Comparison of ENCODE assay signal across 8 cellular contexts in the genomic region with DNA sequence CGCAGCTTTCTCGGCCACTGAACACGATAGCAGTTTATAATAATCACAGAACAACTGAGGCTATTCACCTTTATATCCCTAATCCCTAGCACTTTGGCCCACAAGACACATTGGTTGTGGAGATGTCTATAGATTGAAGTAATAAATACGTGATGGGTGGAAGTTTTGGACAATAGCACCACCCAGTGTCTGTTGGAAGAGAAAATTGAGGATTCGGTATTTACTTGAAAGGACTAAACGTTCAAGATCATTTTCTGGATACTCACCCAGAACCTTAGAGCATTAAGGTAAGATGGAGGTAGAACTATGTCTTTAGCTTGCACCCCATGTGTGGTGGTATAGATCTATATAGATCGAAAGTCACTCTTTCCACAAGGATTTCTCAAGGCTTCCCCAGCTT. TPM values are rescaled to one million over a fixed set of nuclear protein-coding genes. Genes with fewer than 3 reads are reported as not detected.
DNase-seq lines count a peak whose midpoint lies in the region; ATAC-seq and TF ChIP-seq lines count a peak whose summit lies in the region.

No MANE protein-coding gene starts in this region.

- H3K4me1 Mint-ChIP-seq in HFFc6 (ENCODE audit: low read depth) (peaks cover 10% of the 10 kb centered on the region), glutamatergic neuron (ENCODE audit: low read depth, unreplicated experiment) (peaks cover 6% of the 10 kb centered on the region)

- no peak overlapping the region for H3K27ac Mint-ChIP-seq in HFFc6
- H3K27ac Mint-ChIP-seq in glutamatergic neuron (ENCODE audit: unreplicated experiment) = peak overlapping the region; percentile 59

- no peaks in the 10 kb centered on the region for H3K36me3 Mint-ChIP-seq in HFFc6 (ENCODE audit: low read depth)
- H3K36me3 Mint-ChIP-seq in glutamatergic neuron (ENCODE audit: unreplicated experiment) = no peaks in the 10 kb centered on the region

- peak overlapping the region; percentile 89; the same call in 1 of the 2 replicates for H3K4me3 Mint-ChIP-seq in HFFc6
- H3K4me3 Mint-ChIP-seq in glutamatergic neuron (ENCODE audit: unreplicated experiment) = peak overlapping the region; percentile 59

- DNase-seq in AG10803 (ENCODE audit: low read depth) = peak; percentile 1
- DNase-seq in HFFc6 = peak; percentile 11
- peak; percentile 28 for DNase-seq in RKO (ENCODE audit: low spot score)
- no peak for DNase-seq in glutamatergic neuron
- no peak for DNase-seq in stimulated activated CD4-positive, alpha-beta T cell treated with anti-CD3 and anti-CD28 coated beads, Interleukin-4, amount 100 ng/mL, for 4 hours
- DNase-seq in central memory CD4-positive, alpha-beta T cell = no peak
- no peak for DNase-seq in activated CD4-positive, alpha-beta T cell treated with anti-CD3 and anti-CD28 coated beads, Interleukin-2, amount 50 U/mL, for 4 hours

- TF ChIP-seq CTCF in AG10803 (conservative IDR thresholded peaks at IDR 0.05; ENCODE audit: low read length) (peak; percentile 22; the same call in 1 of the 2 replicates), HFFc6 (IDR thresholded peaks at IDR 0.05) (peak; percentile 49), glutamatergic neuron (IDR thresholded peaks at IDR 0.05; ENCODE audit: partially characterized antibody, unreplicated experiment) (no peak)

- ATAC-seq in GM18502 (IDR thresholded peaks at IDR 0.05; ENCODE audit: poor library complexity, unreplicated experiment) = no peak

- H3K9me3 Mint-ChIP-seq in HFFc6 (no peaks in the 10 kb centered on the region), glutamatergic neuron (ENCODE audit: unreplicated experiment) (peaks cover 3% of the 10 kb centered on the region)

- H3K4me3 ChIP-seq in AG10803 (ENCODE audit: low read length) = no peak overlapping the region

- H3K27me3 Mint-ChIP-seq in HFFc6 (ENCODE audit: insufficient read depth) = peaks cover 4% of the 10 kb centered on the region; the same call in 1 of the 2 replicates
- H3K27me3 Mint-ChIP-seq in glutamatergic neuron (ENCODE audit: unreplicated experiment) = no peaks in the 10 kb centered on the region

RNA-seq across cellular contexts. Expression of a gene that starts 0.8 kb away (rescaled TPM):
- 1 to 10 TPM; 1.4 to 3.2 (median 2.7) TPM for total RNA-seq in HFFc6 (2021; fragmentation: NEBNext Ultra II Directional; extraction: Animal tissue kit (Norgen Biotek cat#: 25700))
- total RNA-seq in glutamatergic neuron (ENCODE audit: unreplicated experiment) = 213 TPM

RNA-seq across cellular contexts. Expression of a gene that starts 45.7 kb away (rescaled TPM):
- total RNA-seq in HFFc6 (2021; fragmentation: NEBNext Ultra II Directional; extraction: Animal tissue kit (Norgen Biotek cat#: 25700)) = not detected
- 3.7 TPM for total RNA-seq in glutamatergic neuron (ENCODE audit: unreplicated experiment)

Comparison
In these comparisons a context has a peak if more than half of its experiments do, and no peak if none do; other contexts are left out.
1. DNase-seq: peak in AG10803 (single experiment), HFFc6 (single experiment) and RKO (single experiment); none in glutamatergic neuron (single experiment), stimulated activated CD4-positive, alpha-beta T cell treated with anti-CD3 and anti-CD28 coated beads, Interleukin-4, amount 100 ng/mL, for 4 hours (0 of 2), central memory CD4-positive, alpha-beta T cell (single experiment) and activated CD4-positive, alpha-beta T cell treated with anti-CD3 and anti-CD28 coated beads, Interleukin-2, amount 50 U/mL, for 4 hours (0 of 2).
2. RNA of a gene that starts 0.8 kb away (total RNA-seq): 213 TPM in glutamatergic neuron (single experiment); 1.4 to 3.2 TPM in HFFc6; every median in the first group is over 10 times any median in the second.